23 cellular contexts compared by ENCODE assay signal in genomic region chr6:75077694-75078093, GRCh38.
"Had no signal": no experiment of that assay in that cellular context is flagged by ENCODE, and none has a peak within 500 bp of the region (broad histone marks: within the 10 kb centered on the region; RNA-seq: fewer than 3 reads in every experiment).

No MANE protein-coding gene starts in this region.

- H3K4me3 ChIP-seq: dorsolateral prefrontal cortex, left lung, mucosa of descending colon, prostate gland, right atrium auricular region, testis, tibial artery had no signal

- H3K4me1 ChIP-seq: left lung, prostate gland, right atrium auricular region, testis, tibial artery had no signal

- H3K9me3 ChIP-seq: left lung, mucosa of descending colon, prostate gland, right atrium auricular region, testis, tibial artery had no signal

- FAIRE-seq: colon, frontal cortex had no signal

- H3K36me3 ChIP-seq: left lung, prostate gland, right atrium auricular region, tibial artery had no signal

- H3K27ac ChIP-seq: dorsolateral prefrontal cortex, epithelial cell of prostate, left lung, prostate gland, right atrium auricular region, testis, tibial artery had no signal

- ATAC-seq: esophagus mucosa; left cardiac atrium; left lung; mucosa of descending colon; natural killer cell treated with Interleukin-12 subunit alpha and Interleukin-12 subunit beta and Interleukin-15 and Interleukin-18, amount 100 ng/mL, for 72 hours; sciatic nerve; stimulated activated memory B cell treated with anti-CD40 and anti-IgM and Interleukin-4, amounts not matched to agents 10 μg/mL and 1 μg/mL and 100 μg/mL, for 72 hours; stimulated activated naive CD8-positive, alpha-beta T cell treated with anti-CD3 and anti-CD28 coated beads, Interleukin-15, Interleukin-2, amounts not matched to agents 100 U/mL and 50 U/mL, for 24 hours had no signal

- H3K27me3 ChIP-seq: left lung, right atrium auricular region, testis, tibial artery had no signal

- DNase-seq: dorsolateral prefrontal cortex; effector CD4-positive, alpha-beta T cell; endodermal cell; head of caudate nucleus; left cardiac atrium; left lung; mesenchymal stem cell; mucosa of descending colon; naive B cell; stimulated activated CD4-positive, alpha-beta T cell treated with anti-CD3 and anti-CD28 coated beads, Interleukin-4, amount 100 ng/mL, for 4 hours; stimulated activated naive CD8-positive, alpha-beta T cell treated with anti-CD3 and anti-CD28 coated beads, Interleukin-15, Interleukin-2, amounts not matched to agents 100 U/mL and 50 U/mL, for 24 hours; substantia nigra; testis; tibial artery had no signal
